Comparison of ENCODE assay signal across 2 cellular contexts in the genomic region with DNA sequence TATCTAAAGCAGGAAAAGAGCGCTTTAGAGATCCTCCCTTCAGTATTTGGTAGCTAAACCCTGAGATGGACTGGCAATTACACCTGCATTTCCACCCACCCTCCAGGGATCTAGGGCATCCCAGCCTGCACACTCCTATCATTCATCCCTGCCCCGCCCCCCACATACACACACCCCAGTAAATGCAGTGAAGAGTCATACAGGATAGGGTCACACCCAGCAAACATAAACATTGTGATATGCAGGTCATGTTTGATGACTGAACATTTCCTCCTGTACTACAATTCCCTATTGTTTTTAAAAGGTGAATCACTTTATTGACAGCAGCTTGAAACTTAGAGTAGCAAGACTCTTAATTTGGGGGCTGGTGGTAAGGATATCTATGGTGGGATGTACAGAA.
TF ChIP-seq lines count a peak whose summit lies in the region.

No MANE protein-coding gene starts in this region.

TF ChIP-seq in IMR-90, 13 proteins besides CTCF, POLR2A, EP300 and RAD21:
- TF ChIP-seq USF2 (IDR thresholded peaks at IDR 0.05; ENCODE audit: low read depth, low read length) (no peak), NFE2L2 (IDR thresholded peaks at IDR 0.05; ENCODE audit: low read depth, low read length) (no peak), MXI1 (IDR thresholded peaks at IDR 0.05; ENCODE audit: borderline replicate concordance, low read depth, low read length) (no peak)

TF ChIP-seq in SK-N-SH, 30 proteins besides CTCF, POLR2A, EP300 and RAD21:
- no peak for TF ChIP-seq REST (IDR thresholded peaks at IDR 0.05; ENCODE audit: low read depth, low read length)
- no peak for TF ChIP-seq FOXJ3 (CRISPR knock-in tag; IDR thresholded peaks at IDR 0.05)
- no peak for TF ChIP-seq GABPA (IDR thresholded peaks at IDR 0.05; ENCODE audit: low read depth)
- no peak for TF ChIP-seq CHD2 (IDR thresholded peaks at IDR 0.05; ENCODE audit: low read length, partially characterized antibody)
- TF ChIP-seq ZBTB33 (IDR thresholded peaks at IDR 0.05; ENCODE audit: borderline replicate concordance, low read depth): no peak
- TF ChIP-seq SMC3 (IDR thresholded peaks at IDR 0.05; ENCODE audit: low read depth, low read length): no peak
- no peak for TF ChIP-seq ELF1 (IDR thresholded peaks at IDR 0.05)
- TF ChIP-seq TCF12 (IDR thresholded peaks at IDR 0.05): no peak
- TF ChIP-seq RXRA (IDR thresholded peaks at IDR 0.05; ENCODE audit: borderline replicate concordance, low read depth): no peak
- TF ChIP-seq FOSL2 (IDR thresholded peaks at IDR 0.05; ENCODE audit: borderline replicate concordance, low read depth): no peak
- no peak for TF ChIP-seq EZH2phosphoT487 (IDR thresholded peaks at IDR 0.05; ENCODE audit: borderline replicate concordance, low read depth)
- TF ChIP-seq MAX (IDR thresholded peaks at IDR 0.05; ENCODE audit: low read depth): no peak
- no peak for TF ChIP-seq TEAD4 (IDR thresholded peaks at IDR 0.05; ENCODE audit: borderline replicate concordance, insufficient read depth)
- TF ChIP-seq SIN3A (IDR thresholded peaks at IDR 0.05; ENCODE audit: borderline replicate concordance, low read depth, low read length): no peak
- no peak for TF ChIP-seq MEF2A (IDR thresholded peaks at IDR 0.05; ENCODE audit: borderline replicate concordance, low read depth)
- TF ChIP-seq USF1 (IDR thresholded peaks at IDR 0.05; ENCODE audit: borderline replicate concordance, low read depth): no peak
